21 cellular contexts compared by ENCODE assay signal in the genomic region with DNA sequence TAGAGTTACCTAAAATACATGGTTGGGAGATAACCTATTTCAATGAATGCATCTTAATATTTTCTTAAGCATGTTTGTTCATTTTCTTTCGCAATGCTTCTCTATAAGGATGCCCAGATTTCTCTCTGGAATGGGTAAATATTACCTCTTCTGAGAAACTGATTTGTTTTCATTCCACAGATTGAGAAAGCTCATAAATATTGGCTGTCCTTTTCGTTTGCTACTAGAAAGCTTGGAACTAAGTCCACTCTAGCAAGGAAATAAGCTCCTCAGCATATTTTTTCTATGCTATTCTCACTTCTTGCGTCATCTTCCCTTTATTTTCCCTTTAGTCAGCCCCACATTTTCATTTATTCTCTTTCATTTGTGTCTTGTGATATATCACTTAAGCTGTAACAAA.
DNase-seq lines count a peak whose midpoint lies in the region; ATAC-seq and TF ChIP-seq lines count a peak whose summit lies in the region.
"Had no signal": no experiment of that assay in that cellular context is flagged by ENCODE, and none has a peak within 500 bp of the region (broad histone marks: within the 10 kb centered on the region; RNA-seq: fewer than 3 reads in every experiment).

No MANE protein-coding gene starts in this region.

- H3K4me3 Mint-ChIP-seq in stimulated activated naive CD8-positive, alpha-beta T cell treated with anti-CD3 and anti-CD28 coated beads, Interleukin-15, amount 100 ng/mL, for 72 hours = no peak overlapping the region
- H3K4me3 Mint-ChIP-seq: activated CD8-positive, alpha-beta T cell treated with anti-CD3 and anti-CD28 coated beads for 36 hours; activated naive CD8-positive, alpha-beta T cell; CD8-positive, alpha-beta memory T cell; naive thymus-derived CD8-positive, alpha-beta T cell had no signal

- no peaks in the 10 kb centered on the region for H3K27me3 ChIP-seq in skeletal muscle tissue (ENCODE audit: control insufficient read depth in 3 of 3, insufficient read depth in 3 of 3, low read length in 3 of 3)
- H3K27me3 ChIP-seq: right atrium auricular region, tibial nerve had no signal

- H3K4me3 ChIP-seq in cardiac fibroblast (replicated peaks in 1 of 2; ENCODE audit: low read depth in 2 of 2, low read length in 2 of 2) (no peak overlapping the region), fibroblast of villous mesenchyme (ENCODE audit: low read depth, low read length) (no peak overlapping the region), skeletal muscle tissue (ENCODE audit: low read length in 3 of 3) (no peak overlapping the region)
- H3K4me3 ChIP-seq: right atrium auricular region, tibial nerve had no signal

- DNase-seq in GM03348 (ENCODE audit: low spot score) (peak; percentile 54), cardiac fibroblast (ENCODE audit: low read depth in 2 of 2) (peak; percentile 51 to 79), fibroblast of villous mesenchyme (ENCODE audit: low read depth) (peak; percentile 80), SKM-1 treated with dmso at 0.1 percent for 144 hours (lab: John Stamatoyannopoulos, UW; ENCODE audit: unreplicated experiment) (no peak), mesenteric fat pad (ENCODE audit: low spot score) (no peak)
- no peak for DNase-seq in stimulated activated naive CD8-positive, alpha-beta T cell treated with anti-CD3 and anti-CD28 coated beads, Interleukin-15, amount 100 ng/mL, for 72 hours
- DNase-seq: activated CD8-positive, alpha-beta T cell treated with anti-CD3 and anti-CD28 coated beads for 36 hours; CD8-positive, alpha-beta memory T cell; DMS153; effector CD4-positive, alpha-beta T cell; KG1; naive thymus-derived CD8-positive, alpha-beta T cell; NCI-H1436; stimulated activated CD4-positive, alpha-beta T cell treated with anti-CD3 and anti-CD28 coated beads, Interleukin-15, amount 100 ng/mL, for 24 hours; stimulated activated naive CD8-positive, alpha-beta T cell treated with anti-CD3 and anti-CD28 coated beads, Interleukin-15, Interleukin-2, amounts not matched to agents 100 U/mL and 50 U/mL, for 24 hours; T-helper 9 cell had no signal

- no peaks in the 10 kb centered on the region for H3K36me3 ChIP-seq in skeletal muscle tissue (ENCODE audit: control insufficient read depth in 3 of 3, insufficient read depth in 3 of 3, low read length in 3 of 3)
- H3K36me3 ChIP-seq: right atrium auricular region had no signal

- H3K9ac ChIP-seq in skeletal muscle tissue (ENCODE audit: low read depth in 1 of 3, low read length in 3 of 3) = no peak overlapping the region

- no peak for TF ChIP-seq CTCF in cardiac fibroblast (IDR thresholded peaks at IDR 0.05; ENCODE audit: low read depth, low read length)
- no peak for TF ChIP-seq CTCF in fibroblast of villous mesenchyme (IDR thresholded peaks at IDR 0.05; ENCODE audit: insufficient read depth, low read depth, low read length)

- ATAC-seq in GM18502 (IDR thresholded peaks at IDR 0.05; ENCODE audit: poor library complexity, unreplicated experiment) = no peak
- ATAC-seq in stimulated activated naive CD8-positive, alpha-beta T cell treated with anti-CD3 and anti-CD28 coated beads, Interleukin-15, amount 100 ng/mL, for 72 hours = no peak
- ATAC-seq: activated CD8-positive, alpha-beta T cell treated with anti-CD3 and anti-CD28 coated beads for 36 hours; naive thymus-derived CD8-positive, alpha-beta T cell; stimulated activated naive CD8-positive, alpha-beta T cell treated with anti-CD3 and anti-CD28 coated beads, Interleukin-15, Interleukin-2, amounts not matched to agents 100 U/mL and 50 U/mL, for 24 hours had no signal

- H3K27ac ChIP-seq in skeletal muscle tissue (ENCODE audit: low read depth, low read length) = peak overlapping the region; percentile 71

- no peaks in the 10 kb centered on the region for H3K9me3 Mint-ChIP-seq in stimulated activated naive CD8-positive, alpha-beta T cell treated with anti-CD3 and anti-CD28 coated beads, Interleukin-15, amount 100 ng/mL, for 72 hours
- H3K9me3 Mint-ChIP-seq: activated CD8-positive, alpha-beta T cell treated with anti-CD3 and anti-CD28 coated beads for 36 hours; CD8-positive, alpha-beta memory T cell; naive thymus-derived CD8-positive, alpha-beta T cell had no signal

- H3K9me3 ChIP-seq in skeletal muscle tissue (ENCODE audit: control insufficient read depth in 3 of 3, low read length in 3 of 3) = no peaks in the 10 kb centered on the region
- H3K9me3 ChIP-seq: right atrium auricular region, tibial nerve had no signal

- no peaks in the 10 kb centered on the region for H3K4me1 Mint-ChIP-seq in stimulated activated naive CD8-positive, alpha-beta T cell treated with anti-CD3 and anti-CD28 coated beads, Interleukin-15, amount 100 ng/mL, for 72 hours
- H3K4me1 Mint-ChIP-seq: CD8-positive, alpha-beta memory T cell had no signal

- peaks cover 40% of the 10 kb centered on the region for H3K27me3 Mint-ChIP-seq in stimulated activated naive CD8-positive, alpha-beta T cell treated with anti-CD3 and anti-CD28 coated beads, Interleukin-15, amount 100 ng/mL, for 72 hours

- no peak overlapping the region for H3K27ac Mint-ChIP-seq in stimulated activated naive CD8-positive, alpha-beta T cell treated with anti-CD3 and anti-CD28 coated beads, Interleukin-15, amount 100 ng/mL, for 72 hours
- H3K27ac Mint-ChIP-seq: activated CD8-positive, alpha-beta T cell treated with anti-CD3 and anti-CD28 coated beads for 36 hours; activated naive CD8-positive, alpha-beta T cell; CD8-positive, alpha-beta memory T cell; naive thymus-derived CD8-positive, alpha-beta T cell had no signal

- H3K4me1 ChIP-seq in skeletal muscle tissue (ENCODE audit: control insufficient read depth in 3 of 3, insufficient read depth in 3 of 3, low read length in 3 of 3) = peaks cover 0 to 3% (median 2%) of the 10 kb centered on the region in 3 donors

Comparison
In these comparisons a context has a peak if more than half of its experiments do, and no peak if none do; other contexts are left out.
1. DNase-seq: peak in GM03348 (single experiment), cardiac fibroblast (2 of 2) and fibroblast of villous mesenchyme (single experiment); none in SKM-1 treated with dmso at 0.1 percent for 144 hours (single experiment), mesenteric fat pad (single experiment) and stimulated activated naive CD8-positive, alpha-beta T cell treated with anti-CD3 and anti-CD28 coated beads, Interleukin-15, amount 100 ng/mL, for 72 hours (0 of 2).